9 cellular contexts compared by ENCODE assay signal in genomic region chr11:62666259-62666926, GRCh38. TPM values are rescaled to one million over a fixed set of nuclear protein-coding genes. Genes with fewer than 3 reads are reported as not detected.
DNase-seq lines count a peak whose midpoint lies in the region; ATAC-seq and TF ChIP-seq lines count a peak whose summit lies in the region.
"Had no signal": no experiment of that assay in that cellular context is flagged by ENCODE, and none has a peak within 500 bp of the region (broad histone marks: within the 10 kb centered on the region; RNA-seq: fewer than 3 reads in every experiment).

No MANE protein-coding gene starts in this region.

- peaks cover 13 to 57% (median 45%) of the 10 kb centered on the region in 7 donors for H3K4me1 Mint-ChIP-seq in naive thymus-derived CD4-positive, alpha-beta T cell

- peak overlapping the region; percentile 14 to 96 (median 92) for H3K27ac Mint-ChIP-seq in naive thymus-derived CD4-positive, alpha-beta T cell

- DNase-seq in BJ (ENCODE audit: low read depth) (no peak), MG63 (no peak), choroid plexus epithelial cell (ENCODE audit: low read depth) (no peak), activated gamma-delta T cell treated with Interleukin-2 at 50 U/mL for 16 hours (no peak), amygdala (lab: John Stamatoyannopoulos, UW) (no peak), hepatic stellate cell (ENCODE audit: low spot score) (no peak), mucosa of gallbladder (ENCODE audit: low spot score) (no peak)
- DNase-seq in naive thymus-derived CD4-positive, alpha-beta T cell: no peak
- DNase-seq: cortex of kidney had no signal

- CTCF ChIA-PET in BJ (lab: Yijun Ruan, JAX): interaction anchor here (1.0 to 2.0 kb wide), 7 partner anchors 13 to 120 kb away, joined by 3 to 9 read pairs (median 6); partner anchors contain the start of gene LRRN4CL
- CTCF ChIA-PET in naive thymus-derived CD4-positive, alpha-beta T cell (lab: Charles Lee): interaction anchor here (0.6 to 1.6 kb wide), 2 partner anchors 14 to 271 kb away, joined by 3 to 7 read pairs; no protein-coding TSS in a partner anchor

- no peaks in the 10 kb centered on the region for H3K27me3 Mint-ChIP-seq in naive thymus-derived CD4-positive, alpha-beta T cell

- peaks cover 20 to 24% of the 10 kb centered on the region in 2 donors for H3K4me1 ChIP-seq in naive thymus-derived CD4-positive, alpha-beta T cell (ENCODE audit: control insufficient read depth in 2 of 2, insufficient read depth in 2 of 2, low read length in 2 of 2)

- peak overlapping the region; percentile 93 to 98 (median 96) for H3K4me3 Mint-ChIP-seq in naive thymus-derived CD4-positive, alpha-beta T cell

- H3K27ac ChIP-seq in naive thymus-derived CD4-positive, alpha-beta T cell (ENCODE audit: low read depth, low read length): peak overlapping the region; percentile 85

- no peaks in the 10 kb centered on the region for H3K27me3 ChIP-seq in BJ (ENCODE audit: control insufficient read depth, insufficient read depth, low read length)
- no peaks in the 10 kb centered on the region for H3K27me3 ChIP-seq in MG63
- H3K27me3 ChIP-seq in naive thymus-derived CD4-positive, alpha-beta T cell (ENCODE audit: control insufficient read depth in 2 of 2, insufficient read depth in 2 of 2, low read length in 2 of 2): no peaks in the 10 kb centered on the region

- H3K36me3 Mint-ChIP-seq in naive thymus-derived CD4-positive, alpha-beta T cell: peaks cover 0 to 26% (median 7%) of the 10 kb centered on the region in 5 donors

- H3K4me3 ChIP-seq in BJ (ENCODE audit: low read depth, low read length) (peak overlapping the region; percentile 72), MG63 (peak overlapping the region; percentile 92), choroid plexus epithelial cell (ENCODE audit: low read depth, low read length) (peak overlapping the region; percentile 83)
- H3K4me3 ChIP-seq in naive thymus-derived CD4-positive, alpha-beta T cell (ENCODE audit: low read length): peak overlapping the region; percentile 85

- POLR2A ChIA-PET in BJ (lab: Charles Lee): interaction anchor here (0.6 to 2.3 kb wide), 4 partner anchors 20 to 111 kb away, joined by 10 to 19 read pairs (median 14); partner anchors contain the start of genes GANAB, HNRNPUL2 and TUT1
- POLR2A ChIA-PET in naive thymus-derived CD4-positive, alpha-beta T cell (lab: Charles Lee): interaction anchor here (0.8 to 14.8 kb wide), 25 partner anchors 9 to 222 kb away, joined by 3 to 332 read pairs (median 17); partner anchors contain the start of genes B3GAT3, BSCL2, EEF1G and EML3

- peaks cover 0 to 3% (median 0%) of the 10 kb centered on the region in 11 donors for H3K9me3 Mint-ChIP-seq in naive thymus-derived CD4-positive, alpha-beta T cell

- H3K36me3 ChIP-seq in BJ (ENCODE audit: control insufficient read depth, insufficient read depth, low read length) (peaks cover 15% of the 10 kb centered on the region), MG63 (peaks cover 47% of the 10 kb centered on the region)
- H3K36me3 ChIP-seq in naive thymus-derived CD4-positive, alpha-beta T cell (ENCODE audit: control insufficient read depth in 2 of 3, insufficient read depth in 3 of 3, low read length in 3 of 3): peaks cover 0 to 27% (median 3%) of the 10 kb centered on the region in 3 experiments

- intact Hi-C loops in naive thymus-derived CD4-positive, alpha-beta T cell (cut with micrococcal nuclease): no loop called here

- no peaks in the 10 kb centered on the region for H3K9me3 ChIP-seq in MG63
- no peaks in the 10 kb centered on the region for H3K9me3 ChIP-seq in naive thymus-derived CD4-positive, alpha-beta T cell (ENCODE audit: control insufficient read depth in 2 of 3, low read length in 3 of 3)

- TF ChIP-seq CTCF in BJ (IDR thresholded peaks at IDR 0.05; ENCODE audit: insufficient read depth, low read depth, low read length) (no peak), choroid plexus epithelial cell (conservative IDR thresholded peaks at IDR 0.05; ENCODE audit: low read depth, low read length) (no peak)

- ATAC-seq in naive thymus-derived CD4-positive, alpha-beta T cell: no peak

RNA-seq across cellular contexts. Expression of gene CSKMT, which starts 1.3 kb away (rescaled TPM):
- 5.1 and 6.6 TPM in 2 replicates for polyA plus RNA-seq in BJ (2011; rRNA removed)
- polyA minus RNA-seq in BJ (2011; rRNA and poly(A)+ RNA removed): 58.7 and 63.2 TPM in 2 replicates
- total RNA-seq in MG63 (2014; rRNA removed; shearing (Covaris generic); ENCODE audit: low replicate concordance): 10.9 and 14.9 TPM in 2 replicates
- 10 to 100 TPM in 4 of 5 experiments, 1 to 10 TPM in 1; 8.9 to 29.3 (median 23.7) TPM for total RNA-seq in naive thymus-derived CD4-positive, alpha-beta T cell
- 1 to 10 TPM; 2.5 TPM for polyA plus RNA-seq in naive thymus-derived CD4-positive, alpha-beta T cell
- 10.6 TPM for total RNA-seq in mucosa of gallbladder

RNA-seq across cellular contexts. Expression of gene C11orf98, which starts 1.4 kb away (rescaled TPM):
- 43.0 and 45.2 TPM in 2 replicates for polyA plus RNA-seq in BJ (2011; rRNA removed)
- 2.7 and 3.7 TPM in 2 replicates for polyA minus RNA-seq in BJ (2011; rRNA and poly(A)+ RNA removed)
- total RNA-seq in MG63 (2014; rRNA removed; shearing (Covaris generic); ENCODE audit: low replicate concordance): 64.8 and 73.5 TPM in 2 replicates
- total RNA-seq in naive thymus-derived CD4-positive, alpha-beta T cell: 100 to 1,000 TPM in 1 of 5 experiments, 10 to 100 TPM in 4; 23.2 to 103 (median 47.6) TPM
- polyA plus RNA-seq in naive thymus-derived CD4-positive, alpha-beta T cell: 10 to 100 TPM; 84.2 to 96.9 TPM
- 50.8 TPM for total RNA-seq in mucosa of gallbladder

RNA-seq across cellular contexts. Expression of gene UQCC3, which starts 5.1 kb away (rescaled TPM):
- polyA plus RNA-seq in BJ (2011; rRNA removed): 6.9 TPM in 2 replicates
- polyA minus RNA-seq in BJ (2011; rRNA and poly(A)+ RNA removed): 1.1 TPM in 2 replicates
- 16.4 and 22.2 TPM in 2 replicates for total RNA-seq in MG63 (2014; rRNA removed; shearing (Covaris generic); ENCODE audit: low replicate concordance)
- 1 to 10 TPM; 2.2 to 8.2 (median 5.8) TPM for total RNA-seq in naive thymus-derived CD4-positive, alpha-beta T cell
- 10 to 100 TPM in 1 of 2 donors, 1 to 10 TPM in 1; 9.1 to 11.1 TPM for polyA plus RNA-seq in naive thymus-derived CD4-positive, alpha-beta T cell
- total RNA-seq in mucosa of gallbladder: 11.1 TPM

RNA-seq across cellular contexts. Expression of gene LBHD1, which starts 5.7 kb away (rescaled TPM):
- 4.0 and 4.1 TPM in 2 replicates for polyA plus RNA-seq in BJ (2011; rRNA removed)
- 2.5 and 2.9 TPM in 2 replicates for polyA minus RNA-seq in BJ (2011; rRNA and poly(A)+ RNA removed)
- 4.7 and 9.8 TPM in 2 replicates for total RNA-seq in MG63 (2014; rRNA removed; shearing (Covaris generic); ENCODE audit: low replicate concordance)
- total RNA-seq in naive thymus-derived CD4-positive, alpha-beta T cell: 10 to 100 TPM; 13.8 to 26.4 (median 20.8) TPM
- 1 to 10 TPM; 3.5 to 5.9 TPM for polyA plus RNA-seq in naive thymus-derived CD4-positive, alpha-beta T cell
- total RNA-seq in mucosa of gallbladder: 7.7 TPM

RNA-seq across cellular contexts. Expression of gene UBXN1, which starts 12.5 kb away (rescaled TPM):
- polyA plus RNA-seq in BJ (2011; rRNA removed): 83.7 and 86.0 TPM in 2 replicates
- polyA minus RNA-seq in BJ (2011; rRNA and poly(A)+ RNA removed): 27.3 and 35.6 TPM in 2 replicates
- total RNA-seq in MG63 (2014; rRNA removed; shearing (Covaris generic); ENCODE audit: low replicate concordance): 85.5 and 147 TPM in 2 replicates
- total RNA-seq in naive thymus-derived CD4-positive, alpha-beta T cell: 100 to 1,000 TPM; 114 to 215 (median 207) TPM
- 100 to 1,000 TPM; 218 to 256 TPM for polyA plus RNA-seq in naive thymus-derived CD4-positive, alpha-beta T cell
- total RNA-seq in mucosa of gallbladder: 86.9 TPM
